Comparison of ENCODE assay signal across 8 cellular contexts in the genomic region with DNA sequence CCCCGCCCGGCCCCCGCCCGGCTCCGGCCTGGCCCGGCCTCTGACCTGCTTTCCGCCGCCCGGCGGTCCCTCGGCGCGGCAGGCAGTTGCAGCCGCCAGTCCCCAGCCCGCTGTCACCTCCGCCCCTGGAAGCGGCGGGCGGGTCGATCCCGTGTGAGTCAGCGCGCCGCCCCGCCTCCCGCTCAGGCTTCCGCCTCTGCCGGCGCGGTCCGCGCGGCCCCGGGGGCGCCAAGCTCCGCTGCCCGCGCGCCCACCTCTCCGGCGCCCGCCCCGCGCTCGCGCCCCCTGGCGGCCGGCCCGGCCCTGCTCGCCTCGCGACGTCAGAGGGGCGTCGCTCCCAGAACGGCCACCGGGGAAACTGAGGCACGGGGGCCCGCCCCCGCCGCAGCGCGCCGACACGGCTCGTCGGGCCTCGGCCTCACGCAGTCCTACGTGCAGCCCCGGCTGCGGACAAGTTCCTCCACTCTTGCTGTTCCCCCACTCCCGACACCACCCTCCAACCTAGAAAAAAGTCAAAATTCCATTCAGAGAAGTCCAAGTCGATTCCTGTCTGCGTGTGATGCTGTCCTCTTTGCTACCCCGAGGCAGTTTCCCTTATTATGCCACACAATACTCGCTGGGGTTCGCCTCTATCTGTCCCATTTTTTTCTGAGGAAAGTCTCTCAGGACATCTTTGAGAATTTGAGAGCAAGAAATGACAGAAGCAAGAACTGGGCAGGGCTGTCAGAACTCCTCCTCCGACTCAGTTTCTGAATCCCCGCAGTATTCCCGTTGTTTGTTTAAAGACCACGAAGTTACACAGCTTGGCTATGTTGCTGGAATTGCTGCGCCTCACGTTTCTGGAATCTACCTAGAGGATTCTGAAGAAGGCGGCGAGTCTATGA. TPM values are rescaled to one million over a fixed set of nuclear protein-coding genes. Genes with fewer than 3 reads are reported as not detected.
A peak's percentile ranks its signal among the peaks of the same experiment; 100 is the strongest.
DNase-seq lines count a peak whose midpoint lies in the region; ATAC-seq and TF ChIP-seq lines count a peak whose summit lies in the region.

A gene with protein sequence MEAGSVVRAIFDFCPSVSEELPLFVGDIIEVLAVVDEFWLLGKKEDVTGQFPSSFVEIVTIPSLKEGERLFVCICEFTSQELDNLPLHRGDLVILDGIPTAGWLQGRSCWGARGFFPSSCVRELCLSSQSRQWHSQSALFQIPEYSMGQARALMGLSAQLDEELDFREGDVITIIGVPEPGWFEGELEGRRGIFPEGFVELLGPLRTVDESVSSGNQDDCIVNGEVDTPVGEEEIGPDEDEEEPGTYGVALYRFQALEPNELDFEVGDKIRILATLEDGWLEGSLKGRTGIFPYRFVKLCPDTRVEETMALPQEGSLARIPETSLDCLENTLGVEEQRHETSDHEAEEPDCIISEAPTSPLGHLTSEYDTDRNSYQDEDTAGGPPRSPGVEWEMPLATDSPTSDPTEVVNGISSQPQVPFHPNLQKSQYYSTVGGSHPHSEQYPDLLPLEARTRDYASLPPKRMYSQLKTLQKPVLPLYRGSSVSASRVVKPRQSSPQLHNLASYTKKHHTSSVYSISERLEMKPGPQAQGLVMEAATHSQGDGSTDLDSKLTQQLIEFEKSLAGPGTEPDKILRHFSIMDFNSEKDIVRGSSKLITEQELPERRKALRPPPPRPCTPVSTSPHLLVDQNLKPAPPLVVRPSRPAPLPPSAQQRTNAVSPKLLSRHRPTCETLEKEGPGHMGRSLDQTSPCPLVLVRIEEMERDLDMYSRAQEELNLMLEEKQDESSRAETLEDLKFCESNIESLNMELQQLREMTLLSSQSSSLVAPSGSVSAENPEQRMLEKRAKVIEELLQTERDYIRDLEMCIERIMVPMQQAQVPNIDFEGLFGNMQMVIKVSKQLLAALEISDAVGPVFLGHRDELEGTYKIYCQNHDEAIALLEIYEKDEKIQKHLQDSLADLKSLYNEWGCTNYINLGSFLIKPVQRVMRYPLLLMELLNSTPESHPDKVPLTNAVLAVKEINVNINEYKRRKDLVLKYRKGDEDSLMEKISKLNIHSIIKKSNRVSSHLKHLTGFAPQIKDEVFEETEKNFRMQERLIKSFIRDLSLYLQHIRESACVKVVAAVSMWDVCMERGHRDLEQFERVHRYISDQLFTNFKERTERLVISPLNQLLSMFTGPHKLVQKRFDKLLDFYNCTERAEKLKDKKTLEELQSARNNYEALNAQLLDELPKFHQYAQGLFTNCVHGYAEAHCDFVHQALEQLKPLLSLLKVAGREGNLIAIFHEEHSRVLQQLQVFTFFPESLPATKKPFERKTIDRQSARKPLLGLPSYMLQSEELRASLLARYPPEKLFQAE (N-terminal part only) (minus strand): TSS at position 155 of the 884 bp plus-strand sequence. CDS start 37,823 bp downstream, outside the sequence.

- H3K4me1 ChIP-seq in GM23248 (ENCODE audit: insufficient read depth) = peaks cover 28% of the 10 kb centered on the region
- H3K4me1 ChIP-seq in adrenal gland (replicated peaks in 1 of 2) = peaks cover 31 to 40% of the 10 kb centered on the region in 2 donors
- peaks cover 37% of the 10 kb centered on the region for H3K4me1 ChIP-seq in upper lobe of right lung

- no peaks in the 10 kb centered on the region for H3K27me3 Mint-ChIP-seq in T-cell
- H3K27me3 Mint-ChIP-seq in progenitor cell of endocrine pancreas = peaks cover 7% of the 10 kb centered on the region

- H3K4me1 Mint-ChIP-seq in T-cell = peaks cover 35 to 58% (median 42%) of the 10 kb centered on the region in 3 donors
- H3K4me1 Mint-ChIP-seq in progenitor cell of endocrine pancreas (ENCODE audit: low read depth) = peaks cover 34% of the 10 kb centered on the region

- H3K36me3 ChIP-seq in GM23248 (ENCODE audit: low read depth) = no peaks in the 10 kb centered on the region
- H3K36me3 ChIP-seq in adrenal gland (replicated peaks in 1 of 2) = no peaks in the 10 kb centered on the region
- no peaks in the 10 kb centered on the region for H3K36me3 ChIP-seq in upper lobe of right lung

- H3K27ac ChIP-seq in GM23248 (peak within 1 kb of the TSS; percentile 86), adrenal gland (peak within 1 kb of the TSS in 4 of 5 donors; percentile 20 to 92 (median 78)), upper lobe of right lung (peak within 1 kb of the TSS; percentile 75)

- peak; percentile 66 for DNase-seq in GM04504 (ENCODE audit: low read depth)
- peak; percentile 95 for DNase-seq in GM23248
- DNase-seq in LHCN-M2 (ENCODE audit: low read depth) = peak; percentile 78
- peak; percentile 55 to 84 (median 76) for DNase-seq in T-cell
- DNase-seq in adrenal gland = peak; percentile 79 to 87 (median 84)
- DNase-seq in left cardiac atrium = peak; percentile 91
- peak; percentile 79 for DNase-seq in progenitor cell of endocrine pancreas (ENCODE audit: low spot score, unreplicated experiment)
- peak; percentile 92 for DNase-seq in upper lobe of right lung

- H3K4me3 ChIP-seq in GM23248 (peak within 1 kb of the TSS; percentile 91), adrenal gland (peak within 1 kb of the TSS in 2 of 4 donors; percentile 50 to 91), upper lobe of right lung (peak within 1 kb of the TSS; percentile 83)

- in situ Hi-C loops in GM23248 (cut with MboI) = no loop called here

- H3K9ac ChIP-seq in GM23248 = peak within 1 kb of the TSS; percentile 85

- TF ChIP-seq CTCF in adrenal gland (IDR thresholded peaks at IDR 0.05) (peak in 5 of 6 experiments; percentile 11 to 87 (median 51)), progenitor cell of endocrine pancreas (IDR thresholded peaks at IDR 0.05; ENCODE audit: unreplicated experiment) (peak; percentile 66), upper lobe of right lung (IDR thresholded peaks at IDR 0.05) (peak; percentile 50)

- POLR2A ChIA-PET in T-cell (lab: Charles Lee) = no interaction called here

- CTCF ChIA-PET in T-cell (lab: Charles Lee) = interaction anchor here in 1 of 2 donors (0.6 to 1.8 kb wide), 6 partner anchors 11 to 515 kb away, joined by 3 to 6 read pairs (median 4); no protein-coding TSS in a partner anchor

- peak within 1 kb of the TSS; percentile 89 for H2AFZ ChIP-seq in GM23248

- H3K27ac Mint-ChIP-seq in T-cell = peak within 1 kb of the TSS; percentile 55 to 79
- peak within 1 kb of the TSS; percentile 87 for H3K27ac Mint-ChIP-seq in progenitor cell of endocrine pancreas

- H3K9me2 ChIP-seq in GM23248 (ENCODE audit: insufficient read depth) = no peaks in the 10 kb centered on the region

- no peaks in the 10 kb centered on the region for H3K36me3 Mint-ChIP-seq in T-cell
- no peaks in the 10 kb centered on the region for H3K36me3 Mint-ChIP-seq in progenitor cell of endocrine pancreas (ENCODE audit: insufficient read depth)

- peak within 1 kb of the TSS; percentile 86 to 88 (median 86) for H3K4me3 Mint-ChIP-seq in T-cell
- H3K4me3 Mint-ChIP-seq in progenitor cell of endocrine pancreas (ENCODE audit: low read depth) = peak within 1 kb of the TSS; percentile 84

- H3K4me2 ChIP-seq in GM23248 (ENCODE audit: unreplicated experiment) = peak within 1 kb of the TSS; percentile 93

- H3K9me3 ChIP-seq in GM23248 (ENCODE audit: low read depth) (no peaks in the 10 kb centered on the region), adrenal gland (replicated peaks in 1 of 3) (no peaks in the 10 kb centered on the region), upper lobe of right lung (no peaks in the 10 kb centered on the region)

- peak; percentile 51 to 53 for TF ChIP-seq POLR2A in adrenal gland (IDR thresholded peaks at IDR 0.05)

- H3K9me3 Mint-ChIP-seq in T-cell (no peaks in the 10 kb centered on the region), progenitor cell of endocrine pancreas (ENCODE audit: low read depth) (no peaks in the 10 kb centered on the region)

- 1% methylated on average over 31 to 45 of the region's 86 CpGs for WGBS in GM23248 (ENCODE audit: low coverage in 1 of 2, low lambda C conversion rate in 2 of 2, missing lambda C conversion rate in 2 of 2), 2 experiments
- WGBS in adrenal gland, 4 donors = 2 to 8% (median 4%) methylated on average over 13 to 86 of the region's 86 CpGs

- intact Hi-C loops in adrenal gland (cut with DNase I) = loop anchor here in 1 of 2 donors (5.0 kb wide), 1 partner anchor 38 kb away; no protein-coding TSS in a partner anchor
- intact Hi-C loops in left cardiac atrium (cut with DNase I) = loop anchor here in 1 of 2 donors (2.0 to 5.0 kb wide), 2 partner anchors 35 to 88 kb away; no protein-coding TSS in a partner anchor
- intact Hi-C loops in upper lobe of right lung (cut with DNase I) = no loop called here

- H3K27me3 ChIP-seq in GM23248 (replicated peaks; ENCODE audit: insufficient read depth) = no peaks in the 10 kb centered on the region
- no peaks in the 10 kb centered on the region for H3K27me3 ChIP-seq in adrenal gland
- H3K27me3 ChIP-seq in upper lobe of right lung = no peaks in the 10 kb centered on the region

- peaks cover 39% of the 10 kb centered on the region for H3K79me2 ChIP-seq in GM23248 (ENCODE audit: insufficient read depth)

- H3F3A ChIP-seq in GM23248 (ENCODE audit: insufficient read depth) = peaks cover 52% of the 10 kb centered on the region

- peak; percentile 96 to 97 (median 96) for ATAC-seq in T-cell (replicated peaks in 1 of 4)
- ATAC-seq in left cardiac atrium = peak; percentile 90 to 98
- peak; percentile 97 for ATAC-seq in upper lobe of right lung

- no peaks in the 10 kb centered on the region for H4K20me1 ChIP-seq in GM23248 (ENCODE audit: insufficient read depth)

RNA-seq across cellular contexts. Expression of the gene that starts here (rescaled TPM):
- 18.5 and 22.4 TPM in 2 replicates for total RNA-seq in GM23248 (2014; rRNA removed; shearing (Covaris generic))
- polyA plus RNA-seq in GM23248 (2016; fragmentation: Nextera tagmentation; extraction: Ambion mirVana) (12.4 and 12.6 TPM in 2 replicates), adrenal gland (10 to 100 TPM in 1 of 3 donors, 1 to 10 TPM in 2; 5.7 to 13.6 (median 9.5) TPM)
- total RNA-seq in LHCN-M2 (2014; rRNA removed) (19.7 and 22.5 TPM in 2 replicates), T-cell (1 to 10 TPM; 4.4 to 5.8 (median 4.6) TPM), adrenal gland (10 to 100 TPM in 7 of 8 donors, 1 to 10 TPM in 1; 8.9 to 17.9 (median 12.5) TPM), left cardiac atrium (1 to 10 TPM; 6.7 to 7.9 TPM), progenitor cell of endocrine pancreas (43.8 and 47.5 TPM in 2 replicates), upper lobe of right lung (12.5 TPM)
- polyA plus RNA-seq in LHCN-M2 (2012) = 11.0 TPM
